ENCODE assay signal across 9 cellular contexts in genomic region chr1:36728051-36728450, GRCh38.
"Had no signal": no experiment of that assay in that cellular context is flagged by ENCODE, and none has a peak within 500 bp of the region (broad histone marks: within the 10 kb centered on the region; RNA-seq: fewer than 3 reads in every experiment).

No MANE protein-coding gene starts in this region.

- H3K4me1 Mint-ChIP-seq: IgD-negative memory B cell had no signal

- H3K9me3 ChIP-seq: HAP-1 had no signal

- H3K36me3 Mint-ChIP-seq: IgD-negative memory B cell had no signal

- H3K4me3 ChIP-seq: GM23248, HAP-1 had no signal

- H3K9me3 Mint-ChIP-seq: IgD-negative memory B cell had no signal

- H3K4me3 Mint-ChIP-seq: HFFc6, IgD-negative memory B cell had no signal

- H3K4me1 ChIP-seq: HAP-1 had no signal

- H2AFZ ChIP-seq: GM23248 had no signal

- DNase-seq: GM23248, GOT3, H7, HFFc6 had no signal

- H3K27ac ChIP-seq: GM23248, HL-60 had no signal

- ATAC-seq: HCT116, HepG2 had no signal

- H3K27ac Mint-ChIP-seq: HFFc6, IgD-negative memory B cell had no signal

- H3K36me3 ChIP-seq: HAP-1 had no signal
